Comparison of ENCODE assay signal across 8 cellular contexts in genomic region chr1:28417441-28418277, GRCh38. TPM values are rescaled to one million over a fixed set of nuclear protein-coding genes. Genes with fewer than 3 reads are reported as not detected.
DNase-seq lines count a peak whose midpoint lies in the region; ATAC-seq and TF ChIP-seq lines count a peak whose summit lies in the region.

No MANE protein-coding gene starts in this region.

- H3K4me3 ChIP-seq in GM08714 (ENCODE audit: low read length) (peak overlapping the region; percentile 10; the same call in 1 of the 2 replicates), LNCaP clone FGC (ENCODE audit: low read depth, low read length) (no peak overlapping the region), coronary artery (no peak overlapping the region)

- H3K36me3 Mint-ChIP-seq in activated naive CD8-positive, alpha-beta T cell treated with anti-CD3 and anti-CD28 coated beads, Interleukin-2, amount 50 U/mL, for 24 hours (ENCODE audit: low read depth) = peaks cover 3% of the 10 kb centered on the region
- no peaks in the 10 kb centered on the region for H3K36me3 Mint-ChIP-seq in natural killer cell

- TF ChIP-seq CTCF in LNCaP clone FGC (IDR thresholded peaks at IDR 0.05; ENCODE audit: control insufficient read depth, extremely low read depth, insufficient read depth) (no peak), natural killer cell (IDR thresholded peaks at IDR 0.05) (no peak), coronary artery (IDR thresholded peaks at IDR 0.05) (no peak)

- H3K27ac Mint-ChIP-seq in activated naive CD8-positive, alpha-beta T cell treated with anti-CD3 and anti-CD28 coated beads, Interleukin-2, amount 50 U/mL, for 24 hours = peak overlapping the region; percentile 76
- peak overlapping the region; percentile 63 to 71 for H3K27ac Mint-ChIP-seq in natural killer cell

- intact Hi-C loops in natural killer cell (cut with micrococcal nuclease) = no loop called here

- no peaks in the 10 kb centered on the region for H3K9me3 Mint-ChIP-seq in activated naive CD8-positive, alpha-beta T cell treated with anti-CD3 and anti-CD28 coated beads, Interleukin-2, amount 50 U/mL, for 24 hours
- H3K9me3 Mint-ChIP-seq in natural killer cell = no peaks in the 10 kb centered on the region

- H3K4me1 Mint-ChIP-seq in activated naive CD8-positive, alpha-beta T cell treated with anti-CD3 and anti-CD28 coated beads, Interleukin-2, amount 50 U/mL, for 24 hours = peaks cover 20% of the 10 kb centered on the region
- H3K4me1 Mint-ChIP-seq in natural killer cell = peaks cover 6 to 14% of the 10 kb centered on the region in 2 donors

- H3K27ac ChIP-seq in coronary artery = no peak overlapping the region

- peak; percentile 89 for ATAC-seq in activated naive CD8-positive, alpha-beta T cell treated with anti-CD3 and anti-CD28 coated beads, Interleukin-2, amount 50 U/mL, for 24 hours
- ATAC-seq in natural killer cell (peak; percentile 80 to 93 (median 88)), HG03097 (IDR thresholded peaks at IDR 0.05; ENCODE audit: low FRiP score, unreplicated experiment) (no peak), HG02798 (IDR thresholded peaks at IDR 0.05; ENCODE audit: poor library complexity, unreplicated experiment) (no peak)

- peak; percentile 32 for DNase-seq in LNCaP clone FGC (ENCODE audit: low read depth)
- DNase-seq in activated naive CD8-positive, alpha-beta T cell treated with anti-CD3 and anti-CD28 coated beads, Interleukin-2, amount 50 U/mL, for 24 hours = peak; percentile 9
- no peak for DNase-seq in natural killer cell
- DNase-seq in coronary artery (ENCODE audit: low spot score) = no peak
- DNase-seq in islet precursor cell = no peak

- H3K27me3 Mint-ChIP-seq in activated naive CD8-positive, alpha-beta T cell treated with anti-CD3 and anti-CD28 coated beads, Interleukin-2, amount 50 U/mL, for 24 hours = no peaks in the 10 kb centered on the region
- H3K27me3 Mint-ChIP-seq in natural killer cell (ENCODE audit: low read depth in 2 of 2) = no peaks in the 10 kb centered on the region

- H3K4me3 Mint-ChIP-seq in activated naive CD8-positive, alpha-beta T cell treated with anti-CD3 and anti-CD28 coated beads, Interleukin-2, amount 50 U/mL, for 24 hours = peak overlapping the region; percentile 40
- peak overlapping the region; percentile 57 for H3K4me3 Mint-ChIP-seq in natural killer cell

RNA-seq across cellular contexts. Expression of gene PHACTR4, which starts 48.1 kb away (rescaled TPM):
- 10 to 100 TPM; 35.2 to 50.9 (median 44.2) TPM for total RNA-seq in natural killer cell

Comparison
In these comparisons a context has a peak if more than half of its experiments do, and no peak if none do; other contexts are left out.
1. DNase-seq: peak in LNCaP clone FGC (single experiment) and activated naive CD8-positive, alpha-beta T cell treated with anti-CD3 and anti-CD28 coated beads, Interleukin-2, amount 50 U/mL, for 24 hours (single experiment); none in natural killer cell (single experiment), coronary artery (single experiment) and islet precursor cell (single experiment).
2. ATAC-seq: peak in activated naive CD8-positive, alpha-beta T cell treated with anti-CD3 and anti-CD28 coated beads, Interleukin-2, amount 50 U/mL, for 24 hours (single experiment) and natural killer cell (3 of 3); none in HG03097 (single experiment) and HG02798 (single experiment).